Comparison of ENCODE assay signal across 1 cellular context in the genomic region with DNA sequence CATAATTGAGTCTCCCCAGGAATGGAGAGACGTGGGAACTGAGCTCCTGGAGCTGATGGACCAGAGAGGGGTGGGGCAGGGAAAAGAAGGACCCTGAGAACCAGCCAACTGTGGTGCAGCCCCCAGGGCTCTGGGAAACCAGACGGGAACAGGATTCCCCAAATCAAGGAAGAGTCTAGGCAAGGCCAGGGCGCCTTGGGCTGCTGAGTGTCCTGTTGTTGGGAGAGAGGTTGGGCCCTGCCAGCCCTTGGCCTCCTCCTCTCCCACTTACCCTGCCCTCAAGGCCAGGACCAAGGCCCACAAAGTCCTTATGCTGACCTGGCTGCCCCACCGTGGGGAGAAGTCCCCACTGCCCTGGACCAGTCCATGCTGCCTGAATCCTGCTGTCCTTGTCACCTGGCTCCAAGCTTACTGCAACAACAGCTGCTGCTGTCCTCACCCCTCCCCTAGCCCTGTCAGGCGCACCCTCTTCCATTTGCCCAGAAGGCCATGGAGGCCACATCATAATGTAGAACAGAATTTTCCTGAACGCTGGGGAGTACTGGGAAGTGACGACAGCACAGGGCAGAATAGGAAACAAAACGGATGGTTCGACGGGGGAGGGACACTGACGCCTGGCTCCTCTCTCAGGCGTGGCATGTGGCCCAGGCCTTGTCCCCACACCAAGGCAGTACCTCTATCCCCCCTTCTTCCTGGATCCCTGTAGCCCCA.
TF ChIP-seq lines count a peak whose summit lies in the region.

No MANE protein-coding gene starts in this region.

TF ChIP-seq in H1, 55 proteins besides CTCF, POLR2A, EP300 and RAD21 (continued from another document):
- TF ChIP-seq PHF8 (conservative IDR thresholded peaks at IDR 0.05; ENCODE audit: low read depth, low read length) (no peak), HDAC6 (IDR thresholded peaks at IDR 0.05; ENCODE audit: low read depth, low read length) (no peak)
